In genomic region chr4:39401640-39402039, GRCh38 we compare ENCODE assay signal across 12 cellular contexts. TPM values are rescaled to one million over a fixed set of nuclear protein-coding genes. Genes with fewer than 3 reads are reported as not detected.
DNase-seq lines count a peak whose midpoint lies in the region; ATAC-seq, FAIRE-seq and TF ChIP-seq lines count a peak whose summit lies in the region.
"Not testable (repeated sequence)": the region's sequence is repeated elsewhere in the genome, so short reads cannot be mapped to it uniquely, and the experiment has no call there.
"Had no signal": no experiment of that assay in that cellular context is flagged by ENCODE, and none has a peak within 500 bp of the region (broad histone marks: within the 10 kb centered on the region; RNA-seq: fewer than 3 reads in every experiment).

No MANE protein-coding gene starts in this region.

- intact Hi-C loops in lower lobe of right lung (cut with DNase I); upper lobe of right lung (cut with DNase I): not testable (repeated sequence)

- TF ChIP-seq RAD21 in A549 (conservative IDR thresholded peaks at IDR 0.05 in 1 of 2, IDR thresholded peaks at IDR 0.05 in 1 of 2) = not testable (repeated sequence)

- H3K27ac ChIP-seq in A549 = 0 out of 6 replicates have a peak overlapping the region, but pooled peaks of 1 of the 2 experiments have one; percentile 16
- H3K27ac ChIP-seq in HEK293 (ENCODE audit: extremely low read depth, low read depth, low read length); brain microvascular endothelial cell; lower lobe of right lung; upper lobe of right lung: not testable (repeated sequence)
- H3K27ac ChIP-seq in SJSA1 = peak overlapping the region; percentile 41

- WGBS in A549 (ENCODE audit: missing lambda C conversion rate) = 7% methylated on average over 6 of the region's 6 CpGs

- POLR2A ChIA-PET in A549 (lab: Yijun Ruan, JAX); HEK293 (lab: Yijun Ruan, JAX): not testable (repeated sequence)

- ATAC-seq in A549 = peak in 1 of 2 experiments; percentile 70; a peak in 3 of 6 replicates
- peak; percentile 72 to 94 for ATAC-seq in lower lobe of right lung
- peak; percentile 84 for ATAC-seq in upper lobe of right lung

- FAIRE-seq in A549 (lab: Jason Lieb, UNC) = not testable (repeated sequence)

- not testable (repeated sequence) for H3K4me3 ChIP-seq in A549; HEK293 (ENCODE audit: low read depth, low read length); MG63; SJSA1; brain microvascular endothelial cell (ENCODE audit: low read depth, low read length); lower lobe of right lung; upper lobe of right lung

- H3K4me2 ChIP-seq in A549 = peak overlapping the region; percentile 50; the same call in 2 of the 3 replicates

- not testable (repeated sequence) for H3K27me3 ChIP-seq in MG63; SJSA1 (replicated peaks); brain microvascular endothelial cell (replicated peaks); lower lobe of right lung (ENCODE audit: low read depth); upper lobe of right lung

- DNase-seq in A549 (ENCODE audit: low read depth in 1 of 2, low spot score in 1 of 2) = peak in 1 of 2 experiments; percentile 64
- peak; percentile 1 for DNase-seq in MG63
- peak; percentile 57 to 64 for DNase-seq in SJSA1 (ENCODE audit: low read depth in 1 of 2, low spot score in 2 of 2)
- peak; percentile 9 for DNase-seq in brain microvascular endothelial cell
- peak; percentile 48 for DNase-seq in kidney tubule cell (ENCODE audit: low spot score)
- not testable (repeated sequence) for DNase-seq in lower lobe of right lung, upper lobe of right lung

- TF ChIP-seq CTCF in A549 (IDR thresholded peaks at IDR 0.05); HEK293 (tag by site-specific recombination; IDR thresholded peaks at IDR 0.05); brain microvascular endothelial cell (IDR thresholded peaks at IDR 0.05; ENCODE audit: low read depth, low read length, missing control alignments); lower lobe of right lung (IDR thresholded peaks at IDR 0.05); upper lobe of right lung (IDR thresholded peaks at IDR 0.05): not testable (repeated sequence)

- H3K9me3 ChIP-seq in A549; HEK293 (ENCODE audit: control insufficient read depth, insufficient read depth, low read depth, low read length); MG63; SJSA1 (replicated peaks); lower lobe of right lung; upper lobe of right lung: not testable (repeated sequence)

- H3K4me1 ChIP-seq in A549; HEK293 (ENCODE audit: control insufficient read depth, insufficient read depth, low read length); SJSA1 (replicated peaks); lower lobe of right lung; upper lobe of right lung: not testable (repeated sequence)

- not testable (repeated sequence) for TF ChIP-seq EP300 in A549 (IDR thresholded peaks at IDR 0.05)

- in situ Hi-C loops in brain microvascular endothelial cell (cut with HindIII; ENCODE audit: low pct_ligation_motif_present, low sequenced_read_pairs) = not testable (repeated sequence)

- TF ChIP-seq POLR2A in A549 (IDR thresholded peaks at IDR 0.05; ENCODE audit: low read length) = not testable (repeated sequence)

- not testable (repeated sequence) for H3K36me3 ChIP-seq in HEK293 (ENCODE audit: control insufficient read depth in 2 of 2, insufficient read depth in 1 of 2, low read length in 2 of 2); MG63; SJSA1; brain microvascular endothelial cell (replicated peaks); lower lobe of right lung; upper lobe of right lung

- CTCF ChIA-PET in A549 (lab: Yijun Ruan, JAX) = not testable (repeated sequence)
- CTCF ChIA-PET in HEK293 (lab: Yijun Ruan, JAX) = interaction anchor here (0.6 kb wide), 1 partner anchor 13 kb away, joined by 7 read pairs; no protein-coding TSS in a partner anchor

TF ChIP-seq in A549, 52 proteins besides CTCF, POLR2A, EP300 and RAD21:
- not testable (repeated sequence) for TF ChIP-seq FOSL2 (IDR thresholded peaks at IDR 0.05)
- TF ChIP-seq FOSL2 (CRISPR knock-in tag; IDR thresholded peaks at IDR 0.05) (peak; percentile 34; the same call in 1 of the 2 replicates), GATA3 (IDR thresholded peaks at IDR 0.05; ENCODE audit: borderline replicate concordance) (peak; percentile 31; the same call in 1 of the 2 replicates)

TF ChIP-seq in HEK293, 187 proteins besides CTCF, POLR2A, EP300 and RAD21:
- TF ChIP-seq INSM2 (tag by site-specific recombination; IDR thresholded peaks at IDR 0.05) = peak; percentile 89
- peak; percentile 66; the same call in 1 of the 2 replicates for TF ChIP-seq OSR2 (tag by site-specific recombination; IDR thresholded peaks at IDR 0.05)
- peak; percentile 48 for TF ChIP-seq GLIS1 (tag by site-specific recombination; IDR thresholded peaks at IDR 0.05)

RNA-seq across cellular contexts. Expression of gene KLB, which starts 5.1 kb away (rescaled TPM):
- polyA plus RNA-seq in A549 (2011; rRNA removed) (0.87 and 0.97 TPM in 2 replicates), A549 (2017; fragmentation: RNase III; extraction: RNeasy Plus Mini Kit Qiagen cat#74134 plus additional on column Dnase treatment) (0.49 to 0.57 TPM (median 0.51 TPM) in 3 replicates)
- 0.17 and 0.26 TPM in 2 replicates for polyA plus RNA-seq in A549 (2012; cell fraction: cytosol; rRNA removed)
- 0.51 and 0.62 TPM in 2 replicates for polyA plus RNA-seq in A549 (2012; cell fraction: nucleus; rRNA removed)
- 0.45 and 0.49 TPM in 2 replicates for polyA minus RNA-seq in A549 (2011; rRNA and poly(A)+ RNA removed)
- total RNA-seq in MG63 (2014; rRNA removed; shearing (Covaris generic); ENCODE audit: low replicate concordance) = not detected in 2 replicates
- total RNA-seq in SJSA1 (2014; rRNA removed; shearing (Covaris generic)) = not detected in 2 replicates
- total RNA-seq in lower lobe of right lung (1.0 TPM), upper lobe of right lung (0.87 TPM)
- total RNA-seq: CD4-positive, alpha-beta T cell; CD8-positive, alpha-beta memory T cell; Daoy had no signal
- polyA plus RNA-seq: CD14-positive monocyte; CD8-positive, alpha-beta memory T cell had no signal

RNA-seq across cellular contexts. Expression of gene RFC1, which starts 35.5 kb away (rescaled TPM):
- 33.2 and 46.5 TPM in 2 replicates for polyA plus RNA-seq in A549 (2011; rRNA removed)
- 9.8 and 10.0 TPM in 2 replicates for polyA plus RNA-seq in A549 (2012; cell fraction: cytosol; rRNA removed)
- polyA plus RNA-seq in A549 (2012; cell fraction: nucleus; rRNA removed) = 6.6 and 9.0 TPM in 2 replicates
- 24.5 to 28.1 TPM (median 25.5 TPM) in 3 replicates for polyA plus RNA-seq in A549 (2017; fragmentation: RNase III; extraction: RNeasy Plus Mini Kit Qiagen cat#74134 plus additional on column Dnase treatment)
- 25.5 and 27.7 TPM in 2 replicates for polyA minus RNA-seq in A549 (2011; rRNA and poly(A)+ RNA removed)
- total RNA-seq in MG63 (2014; rRNA removed; shearing (Covaris generic); ENCODE audit: low replicate concordance) = 35.6 and 46.0 TPM in 2 replicates
- total RNA-seq in SJSA1 (2014; rRNA removed; shearing (Covaris generic)) = 51.5 and 57.9 TPM in 2 replicates
- 50.2 TPM for total RNA-seq in lower lobe of right lung
- total RNA-seq in upper lobe of right lung = 55.5 TPM

RNA-seq across cellular contexts. Expression of gene RPL9, which starts 57.1 kb away (rescaled TPM):
- polyA plus RNA-seq in A549 (2011; rRNA removed) (897 and 1,263 TPM in 2 replicates), A549 (2017; fragmentation: RNase III; extraction: RNeasy Plus Mini Kit Qiagen cat#74134 plus additional on column Dnase treatment) (785 to 851 TPM (median 786 TPM) in 3 replicates)
- polyA plus RNA-seq in A549 (2012; cell fraction: cytosol; rRNA removed) = 450 and 468 TPM in 2 replicates
- polyA plus RNA-seq in A549 (2012; cell fraction: nucleus; rRNA removed) = 128 and 270 TPM in 2 replicates
- polyA minus RNA-seq in A549 (2011; rRNA and poly(A)+ RNA removed) = 64.6 and 84.5 TPM in 2 replicates
- total RNA-seq in MG63 (2014; rRNA removed; shearing (Covaris generic); ENCODE audit: low replicate concordance) = 1,371 and 1,840 TPM in 2 replicates
- 868 and 1,737 TPM in 2 replicates for total RNA-seq in SJSA1 (2014; rRNA removed; shearing (Covaris generic))
- total RNA-seq in lower lobe of right lung (1,277 TPM), upper lobe of right lung (1,204 TPM)

RNA-seq across cellular contexts. Expression of gene LIAS, which starts 57.2 kb away (rescaled TPM):
- polyA plus RNA-seq in A549 (2011; rRNA removed) = 16.0 and 22.3 TPM in 2 replicates
- polyA plus RNA-seq in A549 (2012; cell fraction: cytosol; rRNA removed) = 7.5 and 8.6 TPM in 2 replicates
- 3.2 and 4.7 TPM in 2 replicates for polyA plus RNA-seq in A549 (2012; cell fraction: nucleus; rRNA removed)
- polyA plus RNA-seq in A549 (2017; fragmentation: RNase III; extraction: RNeasy Plus Mini Kit Qiagen cat#74134 plus additional on column Dnase treatment) = 11.3 to 14.5 TPM (median 12.9 TPM) in 3 replicates
- polyA minus RNA-seq in A549 (2011; rRNA and poly(A)+ RNA removed) = 4.0 and 4.7 TPM in 2 replicates
- 16.0 and 31.4 TPM in 2 replicates for total RNA-seq in MG63 (2014; rRNA removed; shearing (Covaris generic); ENCODE audit: low replicate concordance)
- total RNA-seq in SJSA1 (2014; rRNA removed; shearing (Covaris generic)) = 4.8 and 8.2 TPM in 2 replicates
- 13.7 TPM for total RNA-seq in lower lobe of right lung
- total RNA-seq in upper lobe of right lung = 11.7 TPM
